In the genomic region with DNA sequence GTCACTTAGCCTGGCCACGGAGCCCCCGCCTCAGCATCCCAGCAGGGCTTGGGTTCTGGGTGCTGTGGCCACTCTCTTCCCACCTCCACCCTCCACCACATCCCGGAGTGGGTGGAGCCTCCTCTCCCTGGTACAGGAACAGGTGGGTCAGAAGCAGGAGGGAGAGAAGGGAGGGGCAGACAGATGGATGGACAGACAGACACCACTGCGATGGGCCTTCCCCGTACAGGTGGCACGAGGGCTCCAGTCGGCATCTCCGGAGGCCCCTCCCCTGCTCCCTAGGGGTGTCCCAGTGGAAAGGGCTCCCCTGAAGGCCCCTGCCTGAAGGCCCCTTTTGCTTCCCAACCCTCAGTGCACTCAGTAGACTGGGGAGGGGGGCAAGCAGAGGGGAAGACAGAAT, we compare ENCODE assay signal across 14 cellular contexts.
DNase-seq lines count a peak whose midpoint lies in the region; ATAC-seq lines count a peak whose summit lies in the region.
"Had no signal": no experiment of that assay in that cellular context is flagged by ENCODE, and none has a peak within 500 bp of the region (broad histone marks: within the 10 kb centered on the region; RNA-seq: fewer than 3 reads in every experiment).

No MANE protein-coding gene starts in this region.

- DNase-seq in D341Med (ENCODE audit: low spot score), result peak; percentile 15
- DNase-seq in NCI-H510A treated with DMSO at 0.1 percent for 48 hours (lab: John Stamatoyannopoulos, UW), result peak; percentile 87
- DNase-seq in left colon, result no peak
- DNase-seq in GDM1 (lab: John Stamatoyannopoulos, UW), result no peak
- no peak for DNase-seq in RKO (ENCODE audit: low spot score)
- DNase-seq: DMS 273 treated with DMSO at 0.1 percent for 48 hours, GF-D8, NCI-H1105, NCI-H1930, SHP77 had no signal

- peaks cover 11% of the 10 kb centered on the region for H3K9me3 ChIP-seq in BLaER1

- H3K27me3 ChIP-seq in BLaER1, result peaks cover 43% of the 10 kb centered on the region

- H3K4me1 ChIP-seq in BLaER1, result peaks cover 51% of the 10 kb centered on the region

- H3K4me3 ChIP-seq in BLaER1, result no peak overlapping the region
- H3K4me3 ChIP-seq: SK-N-MC had no signal

- no peak overlapping the region for H3K27ac ChIP-seq in BLaER1
- H3K27ac ChIP-seq: C4-2B, SK-N-MC had no signal

- ATAC-seq in left colon (peak; percentile 25), GM21381 (IDR thresholded peaks at IDR 0.05; ENCODE audit: unreplicated experiment) (no peak)

- intact Hi-C loops in left colon (cut with DNase I, micrococcal nuclease), result no loop called here

- no peaks in the 10 kb centered on the region for H3K36me3 ChIP-seq in BLaER1

- peak overlapping the region; percentile 93 for H3K4me2 ChIP-seq in BLaER1

- peaks cover 17% of the 10 kb centered on the region for H4K20me1 ChIP-seq in BLaER1

- no peak overlapping the region for H3K9ac ChIP-seq in BLaER1

Comparison
In these comparisons a context has a peak if more than half of its experiments do, and no peak if none do; other contexts are left out.
1. DNase-seq: peak in D341Med (single experiment) and NCI-H510A treated with DMSO at 0.1 percent for 48 hours (single experiment); none in left colon (0 of 2), GDM1 (single experiment) and RKO (single experiment).